Comparison of ENCODE assay signal across 9 cellular contexts in genomic region chr1:161039154-161039545, GRCh38. TPM values are rescaled to one million over a fixed set of nuclear protein-coding genes. Genes with fewer than 3 reads are reported as not detected.
DNase-seq lines count a peak whose midpoint lies in the region; ATAC-seq, FAIRE-seq and TF ChIP-seq lines count a peak whose summit lies in the region.
"Had no signal": no experiment of that assay in that cellular context is flagged by ENCODE, and none has a peak within 500 bp of the region (broad histone marks: within the 10 kb centered on the region; RNA-seq: fewer than 3 reads in every experiment).

No MANE protein-coding gene starts in this region.

- peak overlapping the region; percentile 90 for H3K4me2 ChIP-seq in HCT116 (ENCODE audit: low read length)

- FAIRE-seq in GM12891 (lab: Jason Lieb, UNC), result no peak
- FAIRE-seq in GM19239 (lab: Jason Lieb, UNC), result no peak

- TF ChIP-seq CTCF in HCT116 (IDR thresholded peaks at IDR 0.05 in 2 of 3, conservative IDR thresholded peaks at IDR 0.05 in 1 of 3; ENCODE audit: borderline replicate concordance in 1 of 3, insufficient read depth in 1 of 3, low read depth in 2 of 3, low read length in 2 of 3) (no peak), WERI-Rb-1 (IDR thresholded peaks at IDR 0.05; ENCODE audit: low read depth, low read length) (no peak)

- H3K27ac ChIP-seq in HCT116 (ENCODE audit: low read depth, low read length) (peak overlapping the region; percentile 88), WERI-Rb-1 (peak overlapping the region; percentile 62), right cardiac atrium (ENCODE audit: low read length) (no peak overlapping the region)

- no peak for TF ChIP-seq RAD21 in HCT116 (IDR thresholded peaks at IDR 0.05; ENCODE audit: low read depth)

- POLR2A ChIA-PET in HCT116 (lab: Charles Lee), result interaction anchor here (1.0 to 2.3 kb wide), 5 partner anchors 18 to 127 kb away, joined by 3 to 24 read pairs (median 4); partner anchors contain the start of genes F11R and PPOX

- H3K4me3 ChIP-seq in HCT116 (replicated peaks in 1 of 2; ENCODE audit: low read depth in 1 of 2, low read length in 2 of 2) (peak overlapping the region; percentile 76 to 88), WERI-Rb-1 (ENCODE audit: low read depth, low read length) (peak overlapping the region; percentile 84), right cardiac atrium (ENCODE audit: low read length) (peak overlapping the region; percentile 68), skeletal muscle cell (ENCODE audit: low read depth, low read length) (peak overlapping the region; percentile 55)

- no peaks in the 10 kb centered on the region for H4K20me1 ChIP-seq in HCT116 (ENCODE audit: insufficient read depth)

- H3K36me3 ChIP-seq in HCT116 (ENCODE audit: control insufficient read depth in 1 of 2, insufficient read depth in 2 of 2, low read length in 2 of 2) (peaks cover 10 to 31% of the 10 kb centered on the region in 2 experiments; a peak in 3 of 4 replicates), WERI-Rb-1 (peaks cover 50% of the 10 kb centered on the region)

- H3K9me3 ChIP-seq in HCT116 (ENCODE audit: control insufficient read depth in 1 of 2, insufficient read depth in 1 of 2, low read depth in 1 of 2, low read length in 2 of 2) (no peaks in the 10 kb centered on the region), WERI-Rb-1 (ENCODE audit: severe bottlenecking) (no peaks in the 10 kb centered on the region), right cardiac atrium (ENCODE audit: control insufficient read depth, low read length) (no peaks in the 10 kb centered on the region)

- ATAC-seq in HCT116 (no peak), right cardiac atrium (peak in 1 of 2 donors; percentile 22)

- RAD21 ChIA-PET in HCT116 (lab: Charles Lee; ENCODE audit: low non-redundant PET in 1 of 2, low total read pairs in 2 of 2, uncharacterized antibody in 2 of 2, unreplicated experiment in 2 of 2), result no interaction called here

- WGBS in right cardiac atrium, result 17% methylated on average over 3 of the region's 3 CpGs

- H3K27me3 ChIP-seq in HCT116 (ENCODE audit: insufficient read depth, low read length) (no peaks in the 10 kb centered on the region), WERI-Rb-1 (ENCODE audit: insufficient read depth, low read depth, severe bottlenecking) (no peaks in the 10 kb centered on the region), right cardiac atrium (ENCODE audit: control insufficient read depth, insufficient read depth) (no peaks in the 10 kb centered on the region)

- peaks cover 32% of the 10 kb centered on the region for H3K79me2 ChIP-seq in HCT116 (ENCODE audit: insufficient read depth, low read length)

- intact Hi-C loops in HCT116 (cut with micrococcal nuclease), result loop anchor here (2.0 kb wide), 1 partner anchor 42 kb away; no protein-coding TSS in a partner anchor
- intact Hi-C loops in right cardiac atrium (cut with DNase I), result no loop called here

- H3K9ac ChIP-seq in HCT116 (ENCODE audit: low read length), result peak overlapping the region; percentile 77

- peak overlapping the region; percentile 16 for H2AFZ ChIP-seq in HCT116 (ENCODE audit: low read depth, low read length, poor library complexity, severe bottlenecking)

- DNase-seq in HCT116 (ENCODE audit: low read depth, low spot score), result no peak
- no peak for DNase-seq in WERI-Rb-1
- DNase-seq in right cardiac atrium, result no peak
- no peak for DNase-seq in skeletal muscle cell (ENCODE audit: low read depth)
- DNase-seq in GM12891 (ENCODE audit: insufficient read length, low spot score), result no peak
- DNase-seq in medulla oblongata (ENCODE audit: extremely low spot score), result no peak
- no peak for DNase-seq in NCI-H748 treated with DMSO at 0.1 percent for 48 hours (lab: John Stamatoyannopoulos, UW)
- no peak for DNase-seq in GM19239 (ENCODE audit: insufficient read length, low spot score)

- BruUV-seq in HCT116 (replicated peaks; lab: Mats Ljungman, UMichigan), result TSS peak; percentile 71

- no peaks in the 10 kb centered on the region for H3K9me2 ChIP-seq in HCT116 (ENCODE audit: insufficient read depth)

- TF ChIP-seq POLR2A in HCT116 (IDR thresholded peaks at IDR 0.05; ENCODE audit: borderline replicate concordance, extremely low read depth, insufficient read depth, insufficient read length), result no peak
- TF ChIP-seq POLR2A in GM12891 (IDR thresholded peaks at IDR 0.05; ENCODE audit: low read depth, low read length), result no peak

- CTCF ChIA-PET in HCT116 (lab: Charles Lee), result interaction anchor here (0.9 to 1.1 kb wide), 2 partner anchors 18 to 267 kb away, joined by 4 to 5 read pairs; partner anchors contain the start of gene F11R

- H3K4me1 ChIP-seq in HCT116 (ENCODE audit: control insufficient read depth in 1 of 2, insufficient read depth in 2 of 2, low read length in 2 of 2) (peaks cover 9 to 27% of the 10 kb centered on the region in 2 experiments; a peak in 3 of 4 replicates), right cardiac atrium (ENCODE audit: control insufficient read depth, insufficient read depth, low read length) (no peaks in the 10 kb centered on the region)

TF ChIP-seq in HCT116, 20 proteins besides CTCF, POLR2A, EP300 and RAD21 (continues in another document):
- TF ChIP-seq SP1 (IDR thresholded peaks at IDR 0.05; ENCODE audit: low read depth) (no peak), SIN3A (IDR thresholded peaks at IDR 0.05; ENCODE audit: low read depth) (no peak), POLR2AphosphoS5 (IDR thresholded peaks at IDR 0.05; ENCODE audit: low read depth, low read length) (no peak), JUND (IDR thresholded peaks at IDR 0.05) (no peak), YY1 (IDR thresholded peaks at IDR 0.05; ENCODE audit: extremely low read depth, insufficient replicate concordance, low read depth, low read length) (no peak), ZNF274 (IDR thresholded peaks at IDR 0.05; ENCODE audit: low read depth, low read length) (no peak), EZH2phosphoT487 (IDR thresholded peaks at IDR 0.05; ENCODE audit: borderline replicate concordance) (no peak), CBX3 (IDR thresholded peaks at IDR 0.05; ENCODE audit: low read depth) (no peak), ELF1 (IDR thresholded peaks at IDR 0.05; ENCODE audit: borderline replicate concordance, low read depth) (no peak), CEBPB (IDR thresholded peaks at IDR 0.05; ENCODE audit: low read depth) (no peak), ATF3 (IDR thresholded peaks at IDR 0.05) (no peak), MAX (IDR thresholded peaks at IDR 0.05) (no peak)

TF ChIP-seq in GM12891, 5 proteins besides CTCF, POLR2A, EP300 and RAD21:
- no peak for TF ChIP-seq SPI1 (IDR thresholded peaks at IDR 0.05; ENCODE audit: low read depth, low read length)
- no peak for TF ChIP-seq TAF1 (IDR thresholded peaks at IDR 0.05; ENCODE audit: low read depth, low read length)

RNA-seq across cellular contexts. Expression of gene TSTD1, which starts 0.4 kb away (rescaled TPM):
- 116 TPM for total RNA-seq in HCT116 (2021; ENCODE audit: unreplicated experiment)
- polyA plus RNA-seq in HCT116 (2012), result 157 and 191 TPM in 2 replicates
- total RNA-seq in right cardiac atrium, result 10 to 100 TPM; 23.5 to 46.8 (median 35.8) TPM
- 63.6 TPM for polyA plus RNA-seq in right cardiac atrium
- 157 TPM for polyA plus RNA-seq in GM12891 (2012; ENCODE audit: low read depth, missing spikeins)

RNA-seq across cellular contexts. Expression of gene USF1, which starts 6.6 kb away (rescaled TPM):
- 48.0 TPM for total RNA-seq in HCT116 (2021; ENCODE audit: unreplicated experiment)
- 49.1 and 61.6 TPM in 2 replicates for polyA plus RNA-seq in HCT116 (2012)
- 10 to 100 TPM; 34.5 to 41.4 (median 40.7) TPM for total RNA-seq in right cardiac atrium
- 32.8 TPM for polyA plus RNA-seq in right cardiac atrium
- 47.6 TPM for polyA plus RNA-seq in GM12891 (2012; ENCODE audit: low read depth, missing spikeins)

RNA-seq across cellular contexts. Expression of gene F11R, which starts 18.2 kb away (rescaled TPM):
- total RNA-seq in HCT116 (2021; ENCODE audit: unreplicated experiment), result 86.7 TPM
- 127 and 147 TPM in 2 replicates for polyA plus RNA-seq in HCT116 (2012)
- total RNA-seq in right cardiac atrium, result 10 to 100 TPM; 18.8 to 27.2 (median 25.3) TPM
- polyA plus RNA-seq in right cardiac atrium, result 12.6 TPM
- polyA plus RNA-seq in GM12891 (2012; ENCODE audit: low read depth, missing spikeins), result 27.8 TPM

RNA-seq across cellular contexts. Expression of gene ARHGAP30, which starts 30.5 kb away (rescaled TPM):
- total RNA-seq in HCT116 (2021; ENCODE audit: unreplicated experiment), result 0.39 TPM
- polyA plus RNA-seq in HCT116 (2012), result 0.34 and 0.36 TPM in 2 replicates
- 1 to 10 TPM; 2.7 to 5.0 (median 4.7) TPM for total RNA-seq in right cardiac atrium
- polyA plus RNA-seq in right cardiac atrium, result 1.5 TPM
- polyA plus RNA-seq in GM12891 (2012; ENCODE audit: low read depth, missing spikeins), result 78.2 TPM
- total RNA-seq: pulmonary artery endothelial cell had no signal

RNA-seq across cellular contexts. Expression of gene NECTIN4, which starts 50.2 kb away (rescaled TPM):
- total RNA-seq in HCT116 (2021; ENCODE audit: unreplicated experiment) (3.3 TPM), right cardiac atrium (not detected)
- polyA plus RNA-seq in HCT116 (2012), result 4.5 and 7.0 TPM in 2 replicates
- 0.02 TPM for polyA plus RNA-seq in right cardiac atrium
- polyA plus RNA-seq in GM12891 (2012; ENCODE audit: low read depth, missing spikeins), result 0.28 TPM
